In genomic region chr5:123014689-123015088, GRCh38 we compare ENCODE assay signal across 28 cellular contexts. TPM values are rescaled to one million over a fixed set of nuclear protein-coding genes. Genes with fewer than 3 reads are reported as not detected.
"Had no signal": no experiment of that assay in that cellular context is flagged by ENCODE, and none has a peak within 500 bp of the region (broad histone marks: within the 10 kb centered on the region; RNA-seq: fewer than 3 reads in every experiment).

No MANE protein-coding gene starts in this region.

- H3K27me3 Mint-ChIP-seq: dendritic cell treated with granulocyte-macrophage colony-stimulating factor and Interleukin-4, amounts not matched to agents 40 ng/mL and 50 ng/mL, for 4 days; stimulated activated memory B cell treated with anti-CD40 and anti-IgM and Interleukin-4, amounts not matched to agents 10 μg/mL and 1 μg/mL and 100 μg/mL, for 72 hours; stimulated activated naive CD8-positive, alpha-beta T cell treated with anti-CD3 and anti-CD28 coated beads, Interleukin-15, Interleukin-2, amounts not matched to agents 100 ng/mL and 50 ng/mL, for 24 hours had no signal

- H3K4me3 ChIP-seq: colonic mucosa, gastrocnemius medialis, left ventricle myocardium inferior, lung, prostate gland, right atrium auricular region, sigmoid colon, spleen, suprapubic skin, vagina had no signal

- FAIRE-seq: kidney had no signal

- H3K36me3 ChIP-seq: colonic mucosa, gastrocnemius medialis, neutrophil, prostate gland, right atrium auricular region, sigmoid colon, spleen, suprapubic skin, vagina had no signal

- DNase-seq: colonic mucosa; effector CD8-positive, alpha-beta T cell; endodermal cell; foreskin fibroblast; gastrocnemius medialis; head of caudate nucleus; kidney; left ventricle myocardium inferior; naive B cell; sigmoid colon; spleen; stimulated activated CD4-positive, alpha-beta T cell treated with anti-CD3 and anti-CD28 coated beads, Interleukin-4, amount 100 ng/mL, for 4 hours; trophoblast cell had no signal

- H3K9me3 Mint-ChIP-seq: endodermal cell; stimulated activated memory B cell treated with anti-CD40 and anti-IgM and Interleukin-4, amounts not matched to agents 10 μg/mL and 1 μg/mL and 100 μg/mL, for 72 hours; stimulated activated naive CD8-positive, alpha-beta T cell treated with anti-CD3 and anti-CD28 coated beads, Interleukin-15, Interleukin-2, amounts not matched to agents 100 ng/mL and 50 ng/mL, for 24 hours had no signal

- H3K4me1 Mint-ChIP-seq: neural crest cell had no signal

- H3K27me3 ChIP-seq: colonic mucosa, gastrocnemius medialis, neutrophil, right atrium auricular region, sigmoid colon, spleen, suprapubic skin, vagina had no signal

- H3K27ac ChIP-seq: colonic mucosa, epithelial cell of prostate, gastrocnemius medialis, left ventricle myocardium inferior, neutrophil, prostate gland, right atrium auricular region, sigmoid colon, spleen, suprapubic skin, vagina had no signal

- H3K4me1 ChIP-seq: colonic mucosa, gastrocnemius medialis, left ventricle myocardium inferior, prostate gland, right atrium auricular region, sigmoid colon, spleen, suprapubic skin, vagina had no signal

- H3K36me3 Mint-ChIP-seq: naive B cell; natural killer cell treated with Interleukin-12 subunit alpha and Interleukin-12 subunit beta and Interleukin-15 and Interleukin-18, amount 100 ng/mL, for 72 hours; stimulated activated memory B cell treated with anti-CD40 and anti-IgM and Interleukin-4, amounts not matched to agents 10 μg/mL and 1 μg/mL and 100 μg/mL, for 72 hours had no signal

- H3K9me3 ChIP-seq: colonic mucosa, gastrocnemius medialis, left ventricle myocardium inferior, neutrophil, prostate gland, right atrium auricular region, sigmoid colon, suprapubic skin, vagina had no signal

- H3K27ac Mint-ChIP-seq: dendritic cell treated with granulocyte-macrophage colony-stimulating factor and Interleukin-4, amounts not matched to agents 40 ng/mL and 50 ng/mL, for 4 days; endodermal cell; memory B cell; naive B cell; natural killer cell treated with Interleukin-12 subunit alpha and Interleukin-12 subunit beta and Interleukin-15 and Interleukin-18, amount 100 ng/mL, for 72 hours; stimulated activated memory B cell treated with anti-CD40 and anti-IgM and Interleukin-4, amounts not matched to agents 10 μg/mL and 1 μg/mL and 100 μg/mL, for 72 hours; stimulated activated naive CD8-positive, alpha-beta T cell treated with anti-CD3 and anti-CD28 coated beads, Interleukin-15, Interleukin-2, amounts not matched to agents 100 ng/mL and 50 ng/mL, for 24 hours had no signal

- ATAC-seq: esophagus mucosa; gastrocnemius medialis; natural killer cell treated with Interleukin-12 subunit alpha and Interleukin-12 subunit beta and Interleukin-15 and Interleukin-18, amount 100 ng/mL, for 72 hours; stimulated activated memory B cell treated with anti-CD40 and anti-IgM and Interleukin-4, amounts not matched to agents 10 μg/mL and 1 μg/mL and 100 μg/mL, for 72 hours had no signal

- H3K4me3 Mint-ChIP-seq: dendritic cell treated with granulocyte-macrophage colony-stimulating factor and Interleukin-4, amounts not matched to agents 40 ng/mL and 50 ng/mL, for 4 days; endodermal cell; memory B cell; naive B cell; natural killer cell treated with Interleukin-12 subunit alpha and Interleukin-12 subunit beta and Interleukin-15 and Interleukin-18, amount 100 ng/mL, for 72 hours; neural crest cell; stimulated activated memory B cell treated with anti-CD40 and anti-IgM and Interleukin-4, amounts not matched to agents 10 μg/mL and 1 μg/mL and 100 μg/mL, for 72 hours; stimulated activated naive CD8-positive, alpha-beta T cell treated with anti-CD3 and anti-CD28 coated beads, Interleukin-15, Interleukin-2, amounts not matched to agents 100 ng/mL and 50 ng/mL, for 24 hours had no signal

RNA-seq across cellular contexts. Expression of gene PPIC, which starts 21.8 kb away (rescaled TPM):
- total RNA-seq: mononuclear cell; natural killer cell treated with Interleukin-12 subunit alpha and Interleukin-12 subunit beta and Interleukin-15 and Interleukin-18, amount 100 ng/mL, for 72 hours had no signal
